Comparison of ENCODE assay signal across 20 cellular contexts in genomic region chr10:121838149-121838548, GRCh38.
DNase-seq lines count a peak whose midpoint lies in the region; ATAC-seq and TF ChIP-seq lines count a peak whose summit lies in the region.
"Had no signal": no experiment of that assay in that cellular context is flagged by ENCODE, and none has a peak within 500 bp of the region (broad histone marks: within the 10 kb centered on the region; RNA-seq: fewer than 3 reads in every experiment).

No MANE protein-coding gene starts in this region.

- no peaks in the 10 kb centered on the region for H4K20me1 ChIP-seq in Loucy (ENCODE audit: insufficient read depth, low read length, poor library complexity, severe bottlenecking)
- H4K20me1 ChIP-seq: BLaER1 had no signal

- H3K4me3 Mint-ChIP-seq in mesothelial cell of epicardium, result no peak overlapping the region
- H3K4me3 Mint-ChIP-seq: CD4-positive, alpha-beta T cell had no signal

- H3K79me2 ChIP-seq in Loucy (ENCODE audit: insufficient read depth, low read length), result no peaks in the 10 kb centered on the region

- H3K9ac ChIP-seq in Loucy (ENCODE audit: low read depth, low read length, poor library complexity, severe bottlenecking), result peak overlapping the region; percentile 57
- H3K9ac ChIP-seq: BLaER1, SK-N-SH had no signal

- ATAC-seq in activated naive CD4-positive, alpha-beta T cell treated with anti-CD3 and anti-CD28 coated beads, Interleukin-2, amount 50 U/mL, for 72 hours, result no peak
- no peak for ATAC-seq in esophagus mucosa
- ATAC-seq in GM19452 (IDR thresholded peaks at IDR 0.05; ENCODE audit: unreplicated experiment), result no peak
- ATAC-seq: HepG2, K562 had no signal

- no peaks in the 10 kb centered on the region for H3K9me3 ChIP-seq in Loucy (ENCODE audit: insufficient read depth, low read depth, low read length)
- H3K9me3 ChIP-seq: BLaER1, SK-N-SH had no signal

- no peak overlapping the region for H2AFZ ChIP-seq in Loucy (ENCODE audit: low read length)

- TF ChIP-seq CTCF in Loucy (conservative IDR thresholded peaks at IDR 0.05; ENCODE audit: low read length), result no peak
- no peak for TF ChIP-seq CTCF in mesothelial cell of epicardium (IDR thresholded peaks at IDR 0.05; ENCODE audit: unreplicated experiment)

- DNase-seq in activated naive CD4-positive, alpha-beta T cell treated with anti-CD3 and anti-CD28 coated beads, Interleukin-2, amount 50 U/mL, for 72 hours (ENCODE audit: low spot score in 2 of 2), result no peak
- DNase-seq in activated naive CD4-positive, alpha-beta T cell treated with anti-CD3 and anti-CD28 coated beads, Interleukin-2, amount 50 U/mL, for 16 hours, result no peak
- DNase-seq in SHP77 treated with DMSO at 0.1 percent for 48 hours (lab: John Stamatoyannopoulos, UW) (peak; percentile 28), mesothelial cell of epicardium (ENCODE audit: low spot score in 2 of 2, unreplicated experiment in 2 of 2) (no peak), G401 (ENCODE audit: low spot score) (no peak)
- DNase-seq: CD4-positive, alpha-beta T cell; H7; MM.1S; NCI-H1092; NCI-H1694; NCI-H2171 treated with DMSO at 0.1 percent for 48 hours; NCI-H526 treated with DMSO at 0.1 percent for 48 hours; Right ventricle myocardium superior; SK-N-SH had no signal

- no peaks in the 10 kb centered on the region for H3K27me3 ChIP-seq in Loucy (ENCODE audit: insufficient read depth, low read length, poor library complexity, severe bottlenecking)
- H3K27me3 ChIP-seq: BLaER1 had no signal

- peaks cover 14% of the 10 kb centered on the region for H3K36me3 ChIP-seq in Loucy (ENCODE audit: insufficient read depth, low read length)

- H3K36me3 Mint-ChIP-seq in activated naive CD4-positive, alpha-beta T cell treated with anti-CD3 and anti-CD28 coated beads, Interleukin-2, amount 50 U/mL, for 72 hours, result peaks cover under 1 to 6% of the 10 kb centered on the region in 2 donors
- H3K36me3 Mint-ChIP-seq in mesothelial cell of epicardium, result peaks cover 13% of the 10 kb centered on the region

- H3K4me3 ChIP-seq in Loucy (ENCODE audit: low read length, poor library complexity, severe bottlenecking), result peak overlapping the region; percentile 38
- H3K4me3 ChIP-seq: BLaER1, K562 had no signal

- peak overlapping the region; percentile 4 to 32 for H3K27ac Mint-ChIP-seq in activated naive CD4-positive, alpha-beta T cell treated with anti-CD3 and anti-CD28 coated beads, Interleukin-2, amount 50 U/mL, for 72 hours
- H3K27ac Mint-ChIP-seq in mesothelial cell of epicardium, result peak overlapping the region; percentile 23
- H3K27ac Mint-ChIP-seq: CD4-positive, alpha-beta T cell had no signal

- H3F3A ChIP-seq in Loucy (ENCODE audit: low read depth), result no peaks in the 10 kb centered on the region

- peaks cover 28% of the 10 kb centered on the region for H3K4me1 ChIP-seq in Loucy (ENCODE audit: insufficient read depth, low read length, poor library complexity, severe bottlenecking)
- H3K4me1 ChIP-seq: BLaER1 had no signal

- H3K27me3 Mint-ChIP-seq in mesothelial cell of epicardium (ENCODE audit: low read depth), result no peaks in the 10 kb centered on the region
- H3K27me3 Mint-ChIP-seq: CD4-positive, alpha-beta T cell had no signal

- H3K4me2 ChIP-seq in Loucy (ENCODE audit: low read depth, low read length, poor library complexity, severe bottlenecking), result peak overlapping the region; percentile 53
- H3K4me2 ChIP-seq: BLaER1, SK-N-SH had no signal

- no peaks in the 10 kb centered on the region for H3K9me3 Mint-ChIP-seq in activated naive CD4-positive, alpha-beta T cell treated with anti-CD3 and anti-CD28 coated beads, Interleukin-2, amount 50 U/mL, for 72 hours
- H3K9me3 Mint-ChIP-seq in mesothelial cell of epicardium, result no peaks in the 10 kb centered on the region
- H3K9me3 Mint-ChIP-seq: CD4-positive, alpha-beta T cell had no signal

- in situ Hi-C loops in G401 (cut with HindIII; ENCODE audit: low sequenced_read_pairs), result no loop called here

- H3K4me1 Mint-ChIP-seq in mesothelial cell of epicardium, result peaks cover 50% of the 10 kb centered on the region

- H3K9me2 ChIP-seq in Loucy (replicated peaks; ENCODE audit: low read depth, low read length), result no peaks in the 10 kb centered on the region
- H3K9me2 ChIP-seq: SK-N-SH had no signal
